16 cellular contexts compared by ENCODE assay signal in the genomic region with DNA sequence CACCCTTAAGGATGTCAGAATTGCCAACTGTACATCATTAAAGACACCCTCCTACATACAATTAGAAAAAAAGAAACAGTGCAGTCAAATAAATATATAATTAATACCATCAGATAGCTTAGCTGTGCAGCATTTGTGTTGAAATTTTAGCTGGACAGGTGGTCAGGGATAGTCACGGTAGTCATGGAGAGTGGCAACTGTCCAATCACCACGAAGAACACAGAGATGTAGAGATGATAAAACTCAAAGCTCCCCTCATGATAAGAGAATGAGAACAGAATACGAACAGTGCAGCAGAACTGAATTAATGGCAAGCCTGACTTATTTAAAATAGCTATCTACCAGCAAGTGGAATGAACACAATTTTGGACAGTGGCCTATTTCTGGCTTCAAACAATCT. TPM values are rescaled to one million over a fixed set of nuclear protein-coding genes. Genes with fewer than 3 reads are reported as not detected.
A peak's percentile ranks its signal among the peaks of the same experiment; 100 is the strongest.
DNase-seq lines count a peak whose midpoint lies in the region; ATAC-seq, FAIRE-seq and TF ChIP-seq lines count a peak whose summit lies in the region.
"Had no signal": no experiment of that assay in that cellular context is flagged by ENCODE, and none has a peak within 500 bp of the region (broad histone marks: within the 10 kb centered on the region; RNA-seq: fewer than 3 reads in every experiment).

No MANE protein-coding gene starts in this region.

- no peak overlapping the region for H2AFZ ChIP-seq in K562 (ENCODE audit: low read depth, low read length)
- H2AFZ ChIP-seq in neural progenitor cell (replicated peaks) = no peak overlapping the region

- H3K27ac Mint-ChIP-seq in neural progenitor cell = no peak overlapping the region

- H3K9me3 Mint-ChIP-seq in neural progenitor cell = peaks cover 12% of the 10 kb centered on the region

- no TSS peak for BruUV-seq in K562 (replicated peaks; lab: Mats Ljungman, UMichigan)

- no peaks in the 10 kb centered on the region for H3K27me3 ChIP-seq in K562 (ENCODE audit: control insufficient read depth in 2 of 2, insufficient read depth in 2 of 2, low read length in 2 of 2)
- no peaks in the 10 kb centered on the region for H3K27me3 ChIP-seq in left lung
- no peaks in the 10 kb centered on the region for H3K27me3 ChIP-seq in upper lobe of left lung
- no peaks in the 10 kb centered on the region for H3K27me3 ChIP-seq in neural progenitor cell

- H4K20me1 ChIP-seq in K562 (replicated peaks; ENCODE audit: control insufficient read depth, insufficient read depth, low read length) (no peaks in the 10 kb centered on the region), neural progenitor cell (ENCODE audit: low read depth) (no peaks in the 10 kb centered on the region)

- CTCF ChIA-PET in K562 (lab: Yijun Ruan, JAX; ENCODE audit: low intra/inter-chr PET ratio) = no interaction called here

- no peak for FAIRE-seq in K562 (lab: Jason Lieb, UNC)
- FAIRE-seq: D721Med had no signal

- H3F3A ChIP-seq in neural progenitor cell (ENCODE audit: low read depth) = peaks cover 14% of the 10 kb centered on the region

- 18% methylated on average over 3 of the region's 3 CpGs for WGBS in K562 (ENCODE audit: insufficient coverage, low coverage, missing lambda C conversion rate)
- WGBS in upper lobe of left lung, 2 donors = 46 to 57% methylated on average over 3 of the region's 3 CpGs

- no peaks in the 10 kb centered on the region for H3K9me1 ChIP-seq in K562 (ENCODE audit: control insufficient read depth, insufficient read depth, low read length)

- peaks cover 22% of the 10 kb centered on the region for H3K4me1 Mint-ChIP-seq in neural progenitor cell

- TF ChIP-seq POLR2A in K562 (conservative IDR thresholded peaks at IDR 0.05) (no peak), upper lobe of left lung (IDR thresholded peaks at IDR 0.05) (no peak)

- H3K9me3 ChIP-seq in K562 (replicated peaks; ENCODE audit: control insufficient read depth, insufficient read depth, low read depth, low read length) = no peaks in the 10 kb centered on the region
- no peaks in the 10 kb centered on the region for H3K9me3 ChIP-seq in left lung
- no peaks in the 10 kb centered on the region for H3K9me3 ChIP-seq in upper lobe of left lung
- no peaks in the 10 kb centered on the region for H3K9me3 ChIP-seq in neural progenitor cell (ENCODE audit: low read depth)
- H3K9me3 ChIP-seq: HAP-1 had no signal

- no peak overlapping the region for H3K4me3 Mint-ChIP-seq in neural progenitor cell

- H3K9ac ChIP-seq in K562 (ENCODE audit: insufficient read depth in 1 of 2, low read depth in 2 of 2, low read length in 2 of 2) (no peak overlapping the region), neural progenitor cell (no peak overlapping the region)

- ATAC-seq in K562 (no peak), left lung (peak; percentile 21), upper lobe of left lung (ENCODE audit: low FRiP score in 2 of 2) (peak; percentile 21 to 26), GM21576 (IDR thresholded peaks at IDR 0.05; ENCODE audit: unreplicated experiment) (no peak)

- no peak overlapping the region for H3K4me3 ChIP-seq in K562
- H3K4me3 ChIP-seq in left lung = no peak overlapping the region
- no peak overlapping the region for H3K4me3 ChIP-seq in upper lobe of left lung
- no peak overlapping the region for H3K4me3 ChIP-seq in neural progenitor cell
- H3K4me3 ChIP-seq: HAP-1 had no signal

- peaks cover 3% of the 10 kb centered on the region for H3K27me3 Mint-ChIP-seq in neural progenitor cell (ENCODE audit: insufficient read depth, low read depth)

- H3K36me3 ChIP-seq in K562 (ENCODE audit: control insufficient read depth, insufficient read depth, low read length) (no peaks in the 10 kb centered on the region), left lung (peaks cover 0 to 38% of the 10 kb centered on the region in 2 donors), upper lobe of left lung (no peaks in the 10 kb centered on the region), neural progenitor cell (no peaks in the 10 kb centered on the region)
- H3K36me3 ChIP-seq: HAP-1 had no signal

- TF ChIP-seq EP300 in K562 (IDR thresholded peaks at IDR 0.05; ENCODE audit: low read length) (no peak), upper lobe of left lung (IDR thresholded peaks at IDR 0.05) (no peak)

- H3K4me1 ChIP-seq in K562 (replicated peaks in 1 of 2; ENCODE audit: control insufficient read depth in 2 of 2, insufficient read depth in 2 of 2, low read length in 2 of 2) = peaks cover 0 to 2% of the 10 kb centered on the region in 2 experiments; a peak in 1 of 5 replicates
- H3K4me1 ChIP-seq in left lung = peaks cover 3 to 23% of the 10 kb centered on the region in 2 donors
- H3K4me1 ChIP-seq in upper lobe of left lung = peaks cover 6 to 25% (median 15%) of the 10 kb centered on the region in 4 donors
- peaks cover 21% of the 10 kb centered on the region for H3K4me1 ChIP-seq in neural progenitor cell

- DNase-seq in LHCN-M2 (ENCODE audit: low read depth) (peak; percentile 60), K562 (ENCODE audit: extremely low read depth in 1 of 4, low spot score in 3 of 4) (no peak), left lung (no peak), upper lobe of left lung (no peak), neural progenitor cell (ENCODE audit: low spot score) (no peak), DMS153 (lab: John Stamatoyannopoulos, UW) (no peak)
- DNase-seq: C1 segment of cervical spinal cord, GDM1, KBM-7, NCI-H1417, NCI-H187, NCI-H2107, RPMI8226 had no signal

- POLR2A ChIA-PET in K562 (lab: Yijun Ruan, JAX) = no interaction called here

- intact Hi-C loops in K562 (cut with micrococcal nuclease) = no loop called here
- intact Hi-C loops in left lung (cut with DNase I) = no loop called here

- TF ChIP-seq RAD21 in K562 (CRISPR knock-in tag; conservative IDR thresholded peaks at IDR 0.05 in 1 of 2, IDR thresholded peaks at IDR 0.05 in 1 of 2) = no peak

- H3K36me3 Mint-ChIP-seq in neural progenitor cell = no peaks in the 10 kb centered on the region

- no peaks in the 10 kb centered on the region for H3K79me2 ChIP-seq in K562 (ENCODE audit: control insufficient read depth, insufficient read depth, low read length)
- no peaks in the 10 kb centered on the region for H3K79me2 ChIP-seq in neural progenitor cell (ENCODE audit: low read depth)

- in situ Hi-C loops in K562 (cut with MboI) = no loop called here

- TF ChIP-seq CTCF in K562 (IDR thresholded peaks at IDR 0.05 in 2 of 3, conservative IDR thresholded peaks at IDR 0.05 in 1 of 3; ENCODE audit: insufficient read depth in 2 of 3, low read depth in 1 of 3, low read length in 3 of 3) (no peak), left lung (IDR thresholded peaks at IDR 0.05) (no peak), upper lobe of left lung (IDR thresholded peaks at IDR 0.05) (no peak), neural progenitor cell (IDR thresholded peaks at IDR 0.05) (no peak)

- H3K27ac ChIP-seq in K562 (ENCODE audit: extremely low read depth, low read depth, low read length) = no peak overlapping the region
- peak overlapping the region; percentile 6 to 51 for H3K27ac ChIP-seq in left lung
- peak overlapping the region; percentile 10 to 54 (median 51) for H3K27ac ChIP-seq in upper lobe of left lung
- H3K27ac ChIP-seq in neural progenitor cell = no peak overlapping the region

- H3K4me2 ChIP-seq in K562 (ENCODE audit: insufficient read depth, low read length) = no peak overlapping the region
- no peak overlapping the region for H3K4me2 ChIP-seq in neural progenitor cell

TF ChIP-seq in K562, 482 proteins besides CTCF, POLR2A, EP300 and RAD21:
- peak; percentile 25; the same call in 1 of the 2 replicates for TF ChIP-seq RFX1 (IDR thresholded peaks at IDR 0.05)
- no peak for TF ChIP-seq TEAD1 (CRISPR knock-in tag; IDR thresholded peaks at IDR 0.05)
TF ChIP-seq in K562: peak in this region for 1.

RNA-seq across cellular contexts. Expression of a gene that starts 27.2 kb away (rescaled TPM):
- 35.3 and 38.7 TPM in 2 replicates for total RNA-seq in LHCN-M2 (2014; rRNA removed)
- 8.6 TPM for polyA plus RNA-seq in LHCN-M2 (2012)
- total RNA-seq in K562 (2011; cell fraction: chromatin; rRNA removed; ENCODE audit: low replicate concordance) = 14.1 and 21.4 TPM in 2 replicates
- 21.0 and 22.1 TPM in 2 replicates for total RNA-seq in K562 (2011; cell fraction: nucleolus; rRNA removed)
- 26.5 and 37.0 TPM in 2 replicates for total RNA-seq in K562 (2011; cell fraction: nucleoplasm; rRNA removed)
- total RNA-seq in K562 (2014; rRNA removed) = 23.4 and 25.0 TPM in 2 replicates
- total RNA-seq in K562 (2014; rRNA removed; fragmentation: Illumina TruSeq; extraction: Trizol) = 30.3 and 34.8 TPM in 2 replicates
- 21.6 and 26.3 TPM in 2 replicates for total RNA-seq in K562 (2015; rRNA removed; fragmentation: Illumina TruSeq; extraction: Trizol)
- 26.1 and 27.0 TPM in 2 replicates for total RNA-seq in K562 (2021)
- polyA plus RNA-seq in K562 (2011; rRNA removed) = 19.6 and 26.7 TPM in 2 replicates
- polyA plus RNA-seq in K562 (2011; cell fraction: cytosol; rRNA removed) = 11.6 and 14.2 TPM in 2 replicates
- 5.8 and 8.1 TPM in 2 replicates for polyA plus RNA-seq in K562 (2011; cell fraction: nucleus; rRNA removed)
- polyA plus RNA-seq in K562 (2012) = 15.9 and 26.6 TPM in 2 replicates
- 17.3 and 21.1 TPM in 2 replicates for polyA plus RNA-seq in K562 (2014; fragmentation: Illumina TruSeq; extraction: Trizol)
- 10 to 100 TPM in 1 of 2 experiments, 1 to 10 TPM in 1; 8.2 to 10.1 TPM for polyA plus RNA-seq in K562 (2014; fragmentation: Nextera tagmentation; extraction: Ambion mirVana)
- 14.1 and 15.6 TPM in 2 replicates for polyA plus RNA-seq in K562 (2014; rRNA removed)
- 33.1 and 39.5 TPM in 2 replicates for polyA minus RNA-seq in K562 (2011; rRNA and poly(A)+ RNA removed)
- polyA minus RNA-seq in K562 (2011; cell fraction: cytosol; rRNA and poly(A)+ RNA removed) = 15.0 and 20.7 TPM in 2 replicates
- polyA minus RNA-seq in K562 (2011; cell fraction: nucleus; rRNA and poly(A)+ RNA removed) = 6.6 and 10.2 TPM in 2 replicates
- 100 to 1,000 TPM; 295 to 318 TPM for total RNA-seq in left lung
- total RNA-seq in upper lobe of left lung = 100 to 1,000 TPM; 218 to 627 (median 317) TPM
- total RNA-seq in neural progenitor cell (ENCODE audit: low replicate concordance) = 6.9 and 7.3 TPM in 2 replicates

Comparison
In these comparisons a context has a peak if more than half of its experiments do, and no peak if none do; other contexts are left out.
1. ATAC-seq: peak in left lung (single experiment) and upper lobe of left lung (2 of 2); none in K562 (single experiment) and GM21576 (single experiment).
2. H3K27ac ChIP-seq: peak in left lung (2 of 2) and upper lobe of left lung (4 of 4); none in K562 (single experiment) and neural progenitor cell (single experiment).